In the genomic region with DNA sequence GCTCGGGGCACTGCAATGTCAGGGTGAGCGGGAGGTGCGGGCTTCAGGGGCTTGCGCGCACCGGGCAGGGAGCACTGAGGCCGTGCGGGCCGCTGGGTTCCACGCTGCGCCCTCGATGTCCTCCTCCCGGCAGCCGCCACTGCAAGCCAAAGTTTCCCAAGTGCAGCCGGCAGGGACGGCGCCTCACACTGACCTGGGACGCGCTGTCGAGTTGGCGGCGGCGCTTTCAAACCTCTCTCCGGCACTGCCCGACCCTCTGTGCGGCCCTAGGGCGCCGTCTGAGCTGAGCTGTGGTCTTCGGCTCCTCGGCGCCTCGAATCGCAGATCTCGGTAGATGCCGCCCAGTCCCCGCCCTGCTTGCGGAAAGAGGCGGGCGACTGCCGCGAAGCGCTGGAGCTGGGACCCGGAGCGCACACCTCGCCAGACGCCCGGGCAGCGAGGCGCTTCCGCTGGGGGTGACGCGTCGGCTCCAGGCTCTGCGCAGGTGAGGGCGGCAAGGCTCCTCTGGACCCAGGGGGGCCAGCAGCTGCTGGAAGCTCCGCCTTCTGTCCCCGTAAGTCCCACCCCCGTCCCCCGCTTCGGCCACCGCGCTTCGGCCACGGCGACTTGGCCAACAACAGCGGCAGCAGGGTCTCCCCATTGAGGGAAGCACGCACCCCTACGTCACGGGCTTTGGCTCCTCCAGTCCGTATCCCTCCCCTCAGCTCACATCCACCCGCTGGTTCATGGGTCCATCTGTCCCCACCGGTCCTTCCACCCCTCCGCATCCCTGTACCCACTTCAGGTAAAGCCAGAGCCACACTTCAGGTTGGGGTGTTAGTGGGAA, we compare ENCODE assay signal across 8 cellular contexts. TPM values are rescaled to one million over a fixed set of nuclear protein-coding genes. Genes with fewer than 3 reads are reported as not detected.
DNase-seq lines count a peak whose midpoint lies in the region; ATAC-seq, FAIRE-seq and TF ChIP-seq lines count a peak whose summit lies in the region.

ANKRD34B (minus strand) TSS at position 320 of the 826 bp plus-strand sequence. CDS start 10,261 bp downstream, outside the sequence.

- DNase-seq in NCI-H524 (lab: John Stamatoyannopoulos, UW) (peak; percentile 8 to 29), NCI-H524 treated with DMSO at 0.1 percent for 48 hours (lab: John Stamatoyannopoulos, UW) (no peak), NCI-H1105 treated with DMSO at 0.1 percent for 48 hours (lab: John Stamatoyannopoulos, UW) (peak; percentile 42), astrocyte of the spinal cord (ENCODE audit: low read depth, low spot score) (no peak), kidney (peak; percentile 75)
- DNase-seq in stimulated activated CD8-positive, alpha-beta memory T cell treated with anti-CD3 and anti-CD28 coated beads, Interleukin-7, amount 100 ng/mL, for 48 hours (ENCODE audit: extremely low read depth in 1 of 2, low read depth in 1 of 2) = peak; percentile 20 to 23

- TF ChIP-seq CTCF in astrocyte of the spinal cord (IDR thresholded peaks at IDR 0.05; ENCODE audit: low read depth, low read length) (no peak), kidney (IDR thresholded peaks at IDR 0.05; ENCODE audit: borderline replicate concordance, extremely low read depth, insufficient read depth) (no peak)

- H3K4me3 ChIP-seq in astrocyte of the spinal cord (ENCODE audit: low read depth, low read length) = peak within 1 kb of the TSS; percentile 29
- peak within 1 kb of the TSS in 1 of 2 donors; percentile 37 for H3K4me3 ChIP-seq in kidney (ENCODE audit: low read length in 2 of 2)

- peaks cover 0 to 5% of the 10 kb centered on the region in 2 donors for H3K4me1 ChIP-seq in kidney (ENCODE audit: control insufficient read depth in 1 of 2, insufficient read depth in 1 of 2, low read depth in 1 of 2, low read length in 2 of 2)

- H3K9me3 ChIP-seq in kidney (ENCODE audit: control insufficient read depth in 1 of 2, low read length in 2 of 2) = no peaks in the 10 kb centered on the region

- H3K36me3 ChIP-seq in kidney (ENCODE audit: control insufficient read depth in 1 of 2, insufficient read depth in 2 of 2, low read length in 2 of 2) = no peaks in the 10 kb centered on the region

- in situ Hi-C loops in astrocyte of the spinal cord (cut with HindIII; ENCODE audit: low sequenced_read_pairs) = no loop called here

- no peak for FAIRE-seq in kidney (lab: Jason Lieb, UNC)

- intact Hi-C loops in kidney (cut with DNase I) = no loop called here

- H3K9ac ChIP-seq in kidney (ENCODE audit: low read length in 2 of 2) = no peak within 1 kb of the TSS

- ATAC-seq in HG02970 (IDR thresholded peaks at IDR 0.05; ENCODE audit: low FRiP score, unreplicated experiment) = no peak
- ATAC-seq in HG02981 (IDR thresholded peaks at IDR 0.05; ENCODE audit: unreplicated experiment) = no peak

- no peak within 1 kb of the TSS for H3K27ac ChIP-seq in kidney (ENCODE audit: low read depth in 2 of 2, low read length in 2 of 2)

RNA-seq across cellular contexts. Expression of gene ANKRD34B, which starts in this region (rescaled TPM):
- total RNA-seq in kidney = 1.5 TPM
- not detected for polyA plus RNA-seq in kidney (ENCODE audit: insufficient read depth, low read depth, low replicate concordance)

Comparison
In these comparisons a context has a peak if more than half of its experiments do, and no peak if none do; other contexts are left out.
1. DNase-seq: peak in NCI-H524 (2 of 2), NCI-H1105 treated with DMSO at 0.1 percent for 48 hours (single experiment), kidney (single experiment) and stimulated activated CD8-positive, alpha-beta memory T cell treated with anti-CD3 and anti-CD28 coated beads, Interleukin-7, amount 100 ng/mL, for 48 hours (2 of 2); none in NCI-H524 treated with DMSO at 0.1 percent for 48 hours (single experiment) and astrocyte of the spinal cord (single experiment).